ENCODE assay signal across 15 cellular contexts in the genomic region with DNA sequence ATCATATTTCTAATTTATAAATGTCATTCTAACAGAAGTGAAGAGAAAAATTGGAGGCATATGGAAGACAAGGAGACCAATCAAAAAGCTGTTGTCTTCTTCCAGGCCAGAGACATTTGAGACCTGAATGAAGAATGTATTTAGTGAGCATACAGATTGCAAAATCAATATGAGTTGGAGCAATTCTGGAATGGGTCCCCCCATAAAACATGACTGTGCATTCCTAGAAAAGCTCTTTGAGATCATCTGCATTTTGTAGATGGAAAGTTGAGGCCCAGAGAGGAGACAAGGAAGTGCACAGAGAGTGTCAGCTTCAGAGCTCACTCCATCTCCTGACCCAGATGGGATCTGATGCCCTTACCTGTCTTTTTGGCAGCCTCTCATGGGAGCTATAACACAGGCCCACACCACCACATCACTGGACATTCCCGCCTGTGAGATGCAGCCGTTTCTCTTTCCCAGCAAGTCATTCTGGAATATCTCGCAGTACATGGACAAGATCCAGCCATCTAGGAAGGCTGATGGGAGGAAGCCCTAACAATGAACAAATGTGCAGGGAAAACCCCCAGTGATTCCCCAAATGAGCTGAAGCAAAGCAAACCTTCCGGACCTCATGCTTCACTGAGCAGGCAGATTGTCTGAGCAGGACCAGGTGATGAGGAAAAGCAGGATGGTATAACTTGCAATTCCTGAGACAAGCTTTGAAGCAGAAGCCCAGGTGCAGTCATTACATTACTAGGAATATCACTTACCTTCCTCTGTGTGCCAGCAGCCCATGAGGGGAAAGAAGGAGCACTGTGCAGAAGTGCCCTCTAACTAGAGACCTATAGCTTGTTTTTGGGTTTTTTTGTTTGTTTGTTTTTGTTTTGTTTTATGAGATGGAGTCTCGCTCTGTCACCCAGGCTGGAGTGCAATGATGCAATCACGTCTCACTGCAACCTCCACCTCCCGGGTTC.
DNase-seq lines count a peak whose midpoint lies in the region; ATAC-seq and FAIRE-seq lines count a peak whose summit lies in the region.
"Had no signal": no experiment of that assay in that cellular context is flagged by ENCODE, and none has a peak within 500 bp of the region (broad histone marks: within the 10 kb centered on the region; RNA-seq: fewer than 3 reads in every experiment).

No MANE protein-coding gene starts in this region.

- no peak overlapping the region for H3K27ac Mint-ChIP-seq in stimulated activated effector memory CD8-positive, alpha-beta T cell treated with anti-CD3 and anti-CD28 coated beads, Interleukin-12 subunit alpha, Interleukin-12 subunit beta, amount 100 ng/mL, for 72 hours
- H3K27ac Mint-ChIP-seq: activated naive CD4-positive, alpha-beta T cell treated with anti-CD3 and anti-CD28 coated beads, Interleukin-2, amount 10 ng/mL, durations not matched to agents 7 days and 5 days had no signal

- no peaks in the 10 kb centered on the region for H3K4me1 Mint-ChIP-seq in stimulated activated effector memory CD8-positive, alpha-beta T cell treated with anti-CD3 and anti-CD28 coated beads, Interleukin-12 subunit alpha, Interleukin-12 subunit beta, amount 100 ng/mL, for 72 hours
- H3K4me1 Mint-ChIP-seq: activated naive CD4-positive, alpha-beta T cell treated with anti-CD3 and anti-CD28 coated beads, Interleukin-2, amount 10 ng/mL, durations not matched to agents 7 days and 5 days; central memory CD8-positive, alpha-beta T cell had no signal

- DNase-seq in DMS53 (lab: John Stamatoyannopoulos, UW) (peak; percentile 28), GM19239 (ENCODE audit: insufficient read length, low spot score) (no peak), dermis blood vessel endothelial cell (peak; percentile 45), NCI-H748 (lab: John Stamatoyannopoulos, UW; ENCODE audit: unreplicated experiment) (no peak), DMS79 treated with DMSO at 0.1 percent for 48 hours (lab: John Stamatoyannopoulos, UW) (no peak)
- no peak for DNase-seq in stimulated activated effector memory CD8-positive, alpha-beta T cell treated with anti-CD3 and anti-CD28 coated beads, Interleukin-12 subunit alpha, Interleukin-12 subunit beta, amount 100 ng/mL, for 72 hours (ENCODE audit: low spot score in 2 of 2)
- no peak for DNase-seq in stimulated activated naive CD4-positive, alpha-beta T cell treated with Interleukin-2 at 50 U/mL for 16 hours (lab: John Stamatoyannopoulos, UW)
- DNase-seq: activated naive CD4-positive, alpha-beta T cell treated with anti-CD3 and anti-CD28 coated beads, Interleukin-2, amount 10 ng/mL, durations not matched to agents 7 days and 5 days; BE2C; pancreas; stimulated activated CD4-positive, alpha-beta T cell treated with anti-CD3 and anti-CD28 coated beads, Interleukin-1b, Interleukin-23, amount 100 ng/mL, for 48 hours had no signal

- H3K4me3 Mint-ChIP-seq in stimulated activated effector memory CD8-positive, alpha-beta T cell treated with anti-CD3 and anti-CD28 coated beads, Interleukin-12 subunit alpha, Interleukin-12 subunit beta, amount 100 ng/mL, for 72 hours: no peak overlapping the region
- H3K4me3 Mint-ChIP-seq: activated naive CD4-positive, alpha-beta T cell treated with anti-CD3 and anti-CD28 coated beads, Interleukin-2, amount 10 ng/mL, durations not matched to agents 7 days and 5 days; central memory CD8-positive, alpha-beta T cell; stimulated activated memory B cell treated with anti-CD40 and anti-IgM and Interleukin-4, amounts not matched to agents 10 μg/mL and 1 μg/mL and 100 μg/mL, for 72 hours had no signal

- peak; percentile 23 for FAIRE-seq in GM19239 (lab: Jason Lieb, UNC)
- FAIRE-seq: pancreas had no signal

- peak; percentile 67 for ATAC-seq in HG02798 (IDR thresholded peaks at IDR 0.05; ENCODE audit: poor library complexity, unreplicated experiment)
- ATAC-seq in stimulated activated effector memory CD8-positive, alpha-beta T cell treated with anti-CD3 and anti-CD28 coated beads, Interleukin-12 subunit alpha, Interleukin-12 subunit beta, amount 100 ng/mL, for 72 hours: no peak
- ATAC-seq: esophagus mucosa, pancreas had no signal

- no peaks in the 10 kb centered on the region for H3K36me3 Mint-ChIP-seq in stimulated activated effector memory CD8-positive, alpha-beta T cell treated with anti-CD3 and anti-CD28 coated beads, Interleukin-12 subunit alpha, Interleukin-12 subunit beta, amount 100 ng/mL, for 72 hours
- H3K36me3 Mint-ChIP-seq: activated naive CD4-positive, alpha-beta T cell treated with anti-CD3 and anti-CD28 coated beads, Interleukin-2, amount 10 ng/mL, durations not matched to agents 7 days and 5 days; stimulated activated memory B cell treated with anti-CD40 and anti-IgM and Interleukin-4, amounts not matched to agents 10 μg/mL and 1 μg/mL and 100 μg/mL, for 72 hours had no signal

- peaks cover 3% of the 10 kb centered on the region for H3K9me3 Mint-ChIP-seq in stimulated activated effector memory CD8-positive, alpha-beta T cell treated with anti-CD3 and anti-CD28 coated beads, Interleukin-12 subunit alpha, Interleukin-12 subunit beta, amount 100 ng/mL, for 72 hours
- H3K9me3 Mint-ChIP-seq: activated naive CD4-positive, alpha-beta T cell treated with anti-CD3 and anti-CD28 coated beads, Interleukin-2, amount 10 ng/mL, durations not matched to agents 7 days and 5 days; central memory CD8-positive, alpha-beta T cell; stimulated activated memory B cell treated with anti-CD40 and anti-IgM and Interleukin-4, amounts not matched to agents 10 μg/mL and 1 μg/mL and 100 μg/mL, for 72 hours had no signal

Comparison
In these comparisons a context has a peak if more than half of its experiments do, and no peak if none do; other contexts are left out.
1. DNase-seq: peak in DMS53 (single experiment) and dermis blood vessel endothelial cell (single experiment); none in GM19239 (single experiment), stimulated activated effector memory CD8-positive, alpha-beta T cell treated with anti-CD3 and anti-CD28 coated beads, Interleukin-12 subunit alpha, Interleukin-12 subunit beta, amount 100 ng/mL, for 72 hours (0 of 2), NCI-H748 (single experiment), DMS79 treated with DMSO at 0.1 percent for 48 hours (single experiment) and stimulated activated naive CD4-positive, alpha-beta T cell treated with Interleukin-2 at 50 U/mL for 16 hours (single experiment).